ENCODE assay signal across 8 cellular contexts in genomic region chr6:28349892-28350737, GRCh38. TPM values are rescaled to one million over a fixed set of nuclear protein-coding genes. Genes with fewer than 3 reads are reported as not detected.
DNase-seq lines count a peak whose midpoint lies in the region; ATAC-seq and TF ChIP-seq lines count a peak whose summit lies in the region.

TSS of gene ZKSCAN3 (plus strand) at chr6:28349947. CDS start at chr6:28359587, 9,640 bp downstream.

- peaks cover 26% of the 10 kb centered on the region for H3K27me3 Mint-ChIP-seq in activated CD4-positive, alpha-beta T cell treated with anti-CD3 and anti-CD28 coated beads, Interleukin-2, amount 10 ng/mL, durations not matched to agents 7 days and 5 days
- H3K27me3 Mint-ChIP-seq in dendritic cell treated with granulocyte-macrophage colony-stimulating factor and Interleukin-4, amounts not matched to agents 40 ng/mL and 50 ng/mL, for 4 days: peaks cover 3% of the 10 kb centered on the region

- TF ChIP-seq CTCF in BJ (IDR thresholded peaks at IDR 0.05; ENCODE audit: insufficient read depth, low read depth, low read length) (no peak), left lung (IDR thresholded peaks at IDR 0.05) (no peak)

- peaks cover 6% of the 10 kb centered on the region for H3K27me3 ChIP-seq in BJ (ENCODE audit: control insufficient read depth, insufficient read depth, low read length)
- H3K27me3 ChIP-seq in left lung: peaks cover 0 to 8% of the 10 kb centered on the region in 2 donors

- CTCF ChIA-PET in BJ (lab: Yijun Ruan, JAX): interaction anchor here (1.1 kb wide), 1 partner anchor 33 kb away, joined by 3 read pairs; no protein-coding TSS in a partner anchor
- CTCF ChIA-PET in activated CD4-positive, alpha-beta T cell treated with anti-CD3 and anti-CD28 coated beads, Interleukin-2, amount 10 ng/mL, durations not matched to agents 7 days and 5 days (lab: Charles Lee): interaction anchor here (0.7 kb wide), 1 partner anchor 12 kb away, joined by 3 read pairs; no protein-coding TSS in a partner anchor

- ATAC-seq in GM19035 (IDR thresholded peaks at IDR 0.05; ENCODE audit: unreplicated experiment): peak; percentile 99
- ATAC-seq in HG03280 (IDR thresholded peaks at IDR 0.05; ENCODE audit: unreplicated experiment): peak; percentile 98
- ATAC-seq in left lung: peak; percentile 96

- no peaks in the 10 kb centered on the region for H3K9me3 ChIP-seq in left lung

- POLR2A ChIA-PET in BJ (lab: Charles Lee): interaction anchor here (0.5 kb wide), 1 partner anchor 849 kb away, joined by 6 read pairs; no protein-coding TSS in a partner anchor
- POLR2A ChIA-PET in activated CD4-positive, alpha-beta T cell treated with anti-CD3 and anti-CD28 coated beads, Interleukin-2, amount 10 ng/mL, durations not matched to agents 7 days and 5 days (lab: Charles Lee): interaction anchor here (0.7 kb wide), 1 partner anchor 512 kb away, joined by 4 read pairs; no protein-coding TSS in a partner anchor

- H3K9me3 Mint-ChIP-seq in activated CD4-positive, alpha-beta T cell treated with anti-CD3 and anti-CD28 coated beads, Interleukin-2, amount 10 ng/mL, durations not matched to agents 7 days and 5 days: peaks cover 3% of the 10 kb centered on the region
- no peaks in the 10 kb centered on the region for H3K9me3 Mint-ChIP-seq in dendritic cell treated with granulocyte-macrophage colony-stimulating factor and Interleukin-4, amounts not matched to agents 40 ng/mL and 50 ng/mL, for 4 days

- H3K4me1 ChIP-seq in left lung: peaks cover 8 to 28% of the 10 kb centered on the region in 2 donors

- peak within 1 kb of the TSS; percentile 74 to 81 for H3K27ac ChIP-seq in left lung

- H3K36me3 ChIP-seq in BJ (ENCODE audit: control insufficient read depth, insufficient read depth, low read length) (no peaks in the 10 kb centered on the region), left lung (no peaks in the 10 kb centered on the region)

- peak within 1 kb of the TSS; percentile 99 for H3K27ac Mint-ChIP-seq in activated CD4-positive, alpha-beta T cell treated with anti-CD3 and anti-CD28 coated beads, Interleukin-2, amount 10 ng/mL, durations not matched to agents 7 days and 5 days
- peak within 1 kb of the TSS; percentile 100 for H3K27ac Mint-ChIP-seq in dendritic cell treated with granulocyte-macrophage colony-stimulating factor and Interleukin-4, amounts not matched to agents 40 ng/mL and 50 ng/mL, for 4 days

- H3K4me3 ChIP-seq in BJ (ENCODE audit: low read depth, low read length) (peak within 1 kb of the TSS; percentile 55), left lung (peak within 1 kb of the TSS; percentile 54 to 71)

- intact Hi-C loops in dendritic cell treated with granulocyte-macrophage colony-stimulating factor and Interleukin-4, amounts not matched to agents 40 ng/mL and 50 ng/mL, for 4 days (cut with micrococcal nuclease): loop anchor here (2.0 to 10.0 kb wide), 4 partner anchors 15 to 445 kb away; partner anchors contain the start of genes PGBD1 and ZKSCAN4
- intact Hi-C loops in left lung (cut with DNase I): no loop called here

- peaks cover 25% of the 10 kb centered on the region for H3K36me3 Mint-ChIP-seq in activated CD4-positive, alpha-beta T cell treated with anti-CD3 and anti-CD28 coated beads, Interleukin-2, amount 10 ng/mL, durations not matched to agents 7 days and 5 days (ENCODE audit: low read depth)
- peaks cover 15% of the 10 kb centered on the region for H3K36me3 Mint-ChIP-seq in dendritic cell treated with granulocyte-macrophage colony-stimulating factor and Interleukin-4, amounts not matched to agents 40 ng/mL and 50 ng/mL, for 4 days (ENCODE audit: low read depth)

- H3K4me1 Mint-ChIP-seq in activated CD4-positive, alpha-beta T cell treated with anti-CD3 and anti-CD28 coated beads, Interleukin-2, amount 10 ng/mL, durations not matched to agents 7 days and 5 days: peaks cover 26% of the 10 kb centered on the region
- peaks cover 49% of the 10 kb centered on the region for H3K4me1 Mint-ChIP-seq in dendritic cell treated with granulocyte-macrophage colony-stimulating factor and Interleukin-4, amounts not matched to agents 40 ng/mL and 50 ng/mL, for 4 days (ENCODE audit: low read depth)

- DNase-seq in BJ (ENCODE audit: low read depth): no peak
- peak; percentile 69 to 84 for DNase-seq in NCI-H524 (lab: John Stamatoyannopoulos, UW)
- DNase-seq in activated CD4-positive, alpha-beta T cell treated with anti-CD3 and anti-CD28 coated beads, Interleukin-2, amount 10 ng/mL, durations not matched to agents 7 days and 5 days: peak; percentile 92
- peak; percentile 91 to 96 for DNase-seq in left lung
- peak; percentile 84 for DNase-seq in stimulated activated CD4-positive, alpha-beta T cell treated with anti-CD3 and anti-CD28 coated beads, Interleukin-4, amount 100 ng/mL, for 1 hour

- H3K4me3 Mint-ChIP-seq in activated CD4-positive, alpha-beta T cell treated with anti-CD3 and anti-CD28 coated beads, Interleukin-2, amount 10 ng/mL, durations not matched to agents 7 days and 5 days: peak within 1 kb of the TSS; percentile 100
- H3K4me3 Mint-ChIP-seq in dendritic cell treated with granulocyte-macrophage colony-stimulating factor and Interleukin-4, amounts not matched to agents 40 ng/mL and 50 ng/mL, for 4 days: peak within 1 kb of the TSS; percentile 100

RNA-seq across cellular contexts. Expression of gene ZKSCAN3, which starts in this region (rescaled TPM):
- polyA plus RNA-seq in BJ (2011; rRNA removed): 2.1 and 2.9 TPM in 2 replicates
- polyA minus RNA-seq in BJ (2011; rRNA and poly(A)+ RNA removed): 1.8 and 1.9 TPM in 2 replicates
- total RNA-seq in activated CD4-positive, alpha-beta T cell treated with anti-CD3 and anti-CD28 coated beads, Interleukin-2, amount 10 ng/mL, durations not matched to agents 7 days and 5 days: 1 to 10 TPM; 6.2 to 7.0 TPM
- 1 to 10 TPM; 7.0 to 7.7 TPM for total RNA-seq in left lung
